8 cellular contexts compared by ENCODE assay signal in the genomic region with DNA sequence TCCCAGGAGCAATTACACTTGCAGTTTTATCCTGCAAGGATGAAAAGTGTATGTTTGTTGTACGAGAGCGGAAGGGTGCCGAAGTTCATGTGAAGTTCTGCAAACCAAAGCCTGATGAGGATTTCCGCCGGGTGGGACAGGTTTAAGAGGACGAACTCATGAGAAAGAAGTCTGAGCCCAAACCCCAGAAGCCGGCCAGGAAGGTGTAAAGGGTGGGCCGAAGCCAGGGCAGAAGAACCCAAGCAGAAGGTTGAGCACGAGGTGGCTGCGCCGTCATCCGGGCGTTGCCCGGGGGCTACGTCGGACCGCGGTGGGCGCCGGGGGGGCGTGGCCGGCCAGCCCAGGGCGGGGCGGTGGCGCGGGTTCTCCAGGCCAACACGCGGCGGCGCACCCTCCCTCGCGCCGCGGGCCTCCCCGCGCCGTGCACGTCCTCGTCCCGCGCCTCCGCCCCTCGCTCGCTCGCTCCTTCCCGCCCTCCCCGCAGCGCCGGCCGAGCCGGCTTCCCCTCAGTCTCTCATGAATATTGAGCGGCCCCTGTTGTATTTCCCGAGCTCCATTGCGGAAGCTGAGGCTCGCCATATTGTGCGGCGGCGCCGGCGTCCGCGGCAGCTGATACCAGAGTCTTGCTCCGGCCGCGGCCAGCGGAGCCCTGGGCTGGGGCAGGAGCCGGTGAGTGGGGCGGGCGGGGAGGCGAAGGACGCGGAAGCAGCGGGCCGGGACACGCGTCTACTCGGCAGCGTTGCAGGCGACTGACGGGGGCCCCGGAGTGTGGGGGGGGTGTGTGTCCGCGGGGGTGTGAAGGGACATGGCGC. TPM values are rescaled to one million over a fixed set of nuclear protein-coding genes. Genes with fewer than 3 reads are reported as not detected.
DNase-seq lines count a peak whose midpoint lies in the region; ATAC-seq and TF ChIP-seq lines count a peak whose summit lies in the region.

TSS of gene RNF2 (plus strand) at position 578 of the 812 bp plus-strand sequence. CDS start 41,996 bp downstream, outside the sequence.

- peak within 1 kb of the TSS; percentile 79 for H3K4me3 Mint-ChIP-seq in activated CD4-positive, alpha-beta T cell treated with anti-CD3 and anti-CD28 coated beads, Interleukin-2, amount 10 ng/mL, durations not matched to agents 7 days and 5 days

- TF ChIP-seq POLR2A in GM18951 (IDR thresholded peaks at IDR 0.05; ENCODE audit: extremely low read depth, insufficient read depth, insufficient read length) = peak; percentile 56

- DNase-seq in AG09309 (ENCODE audit: low read depth) = peak; percentile 14
- DNase-seq in NCI-H446 (lab: John Stamatoyannopoulos, UW) = peak; percentile 59 to 89
- DNase-seq in activated CD4-positive, alpha-beta T cell treated with anti-CD3 and anti-CD28 coated beads, Interleukin-2, amount 10 ng/mL, durations not matched to agents 7 days and 5 days = peak; percentile 79
- DNase-seq in dedifferentiated amniotic fluid mesenchymal stem cell (ENCODE audit: extremely low spot score) = peak; percentile 64
- DNase-seq in left lobe of liver (ENCODE audit: low spot score) = peak; percentile 82
- peak; percentile 66 for DNase-seq in stimulated activated CD4-positive, alpha-beta T cell treated with anti-CD3 and anti-CD28 coated beads, Interleukin-2, amount 100 ng/mL, for 4 hours (ENCODE audit: low read depth)

- H3K36me3 Mint-ChIP-seq in activated CD4-positive, alpha-beta T cell treated with anti-CD3 and anti-CD28 coated beads, Interleukin-2, amount 10 ng/mL, durations not matched to agents 7 days and 5 days (ENCODE audit: low read depth) = peaks cover 4% of the 10 kb centered on the region

- H3K9me3 Mint-ChIP-seq in activated CD4-positive, alpha-beta T cell treated with anti-CD3 and anti-CD28 coated beads, Interleukin-2, amount 10 ng/mL, durations not matched to agents 7 days and 5 days = no peaks in the 10 kb centered on the region

- ATAC-seq in HG03175 (IDR thresholded peaks at IDR 0.05; ENCODE audit: unreplicated experiment) (peak; percentile 86), left lobe of liver (peak; percentile 94)

- peaks cover 5% of the 10 kb centered on the region for H3K27me3 Mint-ChIP-seq in activated CD4-positive, alpha-beta T cell treated with anti-CD3 and anti-CD28 coated beads, Interleukin-2, amount 10 ng/mL, durations not matched to agents 7 days and 5 days

- TF ChIP-seq CTCF in AG09309 (IDR thresholded peaks at IDR 0.05; ENCODE audit: control insufficient read depth, insufficient read depth, low read depth, low read length, missing control alignments) = no peak

- H3K4me1 Mint-ChIP-seq in activated CD4-positive, alpha-beta T cell treated with anti-CD3 and anti-CD28 coated beads, Interleukin-2, amount 10 ng/mL, durations not matched to agents 7 days and 5 days = peaks cover 33% of the 10 kb centered on the region

- CTCF ChIA-PET in activated CD4-positive, alpha-beta T cell treated with anti-CD3 and anti-CD28 coated beads, Interleukin-2, amount 10 ng/mL, durations not matched to agents 7 days and 5 days (lab: Charles Lee) = interaction anchor here (0.7 to 1.8 kb wide), 5 partner anchors 9 to 335 kb away, joined by 3 to 4 read pairs (median 4); no protein-coding TSS in a partner anchor

- H3K4me3 ChIP-seq in AG09309 (ENCODE audit: control insufficient read depth, low read depth, low read length) = peak within 1 kb of the TSS; percentile 87

- H3K27ac Mint-ChIP-seq in activated CD4-positive, alpha-beta T cell treated with anti-CD3 and anti-CD28 coated beads, Interleukin-2, amount 10 ng/mL, durations not matched to agents 7 days and 5 days = peak within 1 kb of the TSS; percentile 88

- in situ Hi-C loops in GM18951 (cut with MboI; ENCODE audit: low sequenced_read_pairs, unreplicated experiment) = no loop called here

- POLR2A ChIA-PET in activated CD4-positive, alpha-beta T cell treated with anti-CD3 and anti-CD28 coated beads, Interleukin-2, amount 10 ng/mL, durations not matched to agents 7 days and 5 days (lab: Charles Lee) = interaction anchor here (0.6 kb wide), 2 partner anchors 174 to 293 kb away, joined by 3 to 4 read pairs; no protein-coding TSS in a partner anchor

RNA-seq across cellular contexts. Expression of gene RNF2, which starts in this region (rescaled TPM):
- 10 to 100 TPM; 17.0 to 20.2 TPM for total RNA-seq in activated CD4-positive, alpha-beta T cell treated with anti-CD3 and anti-CD28 coated beads, Interleukin-2, amount 10 ng/mL, durations not matched to agents 7 days and 5 days
- 3.9 TPM for total RNA-seq in left lobe of liver

Comparison
In these comparisons a context has a peak if more than half of its experiments do, and no peak if none do; other contexts are left out.
1. Peak in every context shown above with its lines: DNase-seq, ATAC-seq and H3K4me3 ChIP-seq.
2. DNase-seq: peak in every context shown above with its lines; median percentile 82 in left lobe of liver; 79 in activated CD4-positive, alpha-beta T cell treated with anti-CD3 and anti-CD28 coated beads, Interleukin-2, amount 10 ng/mL, durations not matched to agents 7 days and 5 days; 74 in NCI-H446; 66 in stimulated activated CD4-positive, alpha-beta T cell treated with anti-CD3 and anti-CD28 coated beads, Interleukin-2, amount 100 ng/mL, for 4 hours; 64 in dedifferentiated amniotic fluid mesenchymal stem cell; 14 in AG09309.